1 cellular context compared by ENCODE assay signal in genomic region chr2:99615247-99615771, GRCh38.
TF ChIP-seq lines count a peak whose summit lies in the region.

No MANE protein-coding gene starts in this region.

TF ChIP-seq in IMR-90, 13 proteins besides CTCF, POLR2A, EP300 and RAD21 (continued from another document):
- TF ChIP-seq FOS (IDR thresholded peaks at IDR 0.05; ENCODE audit: low read depth, low read length) (no peak), USF2 (IDR thresholded peaks at IDR 0.05; ENCODE audit: low read depth, low read length) (no peak), RFX5 (IDR thresholded peaks at IDR 0.05; ENCODE audit: low read depth, low read length) (no peak), BHLHE40 (IDR thresholded peaks at IDR 0.05; ENCODE audit: low read depth, low read length) (no peak), CHD1 (IDR thresholded peaks at IDR 0.05; ENCODE audit: low read depth, low read length) (no peak)
- TF ChIP-seq, protein P1, sequence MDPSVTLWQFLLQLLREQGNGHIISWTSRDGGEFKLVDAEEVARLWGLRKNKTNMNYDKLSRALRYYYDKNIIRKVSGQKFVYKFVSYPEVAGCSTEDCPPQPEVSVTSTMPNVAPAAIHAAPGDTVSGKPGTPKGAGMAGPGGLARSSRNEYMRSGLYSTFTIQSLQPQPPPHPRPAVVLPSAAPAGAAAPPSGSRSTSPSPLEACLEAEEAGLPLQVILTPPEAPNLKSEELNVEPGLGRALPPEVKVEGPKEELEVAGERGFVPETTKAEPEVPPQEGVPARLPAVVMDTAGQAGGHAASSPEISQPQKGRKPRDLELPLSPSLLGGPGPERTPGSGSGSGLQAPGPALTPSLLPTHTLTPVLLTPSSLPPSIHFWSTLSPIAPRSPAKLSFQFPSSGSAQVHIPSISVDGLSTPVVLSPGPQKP (IDR thresholded peaks at IDR 0.05; ENCODE audit: borderline replicate concordance, low read depth, low read length): no peak
